Comparison of ENCODE assay signal across 2 cellular contexts in the genomic region with DNA sequence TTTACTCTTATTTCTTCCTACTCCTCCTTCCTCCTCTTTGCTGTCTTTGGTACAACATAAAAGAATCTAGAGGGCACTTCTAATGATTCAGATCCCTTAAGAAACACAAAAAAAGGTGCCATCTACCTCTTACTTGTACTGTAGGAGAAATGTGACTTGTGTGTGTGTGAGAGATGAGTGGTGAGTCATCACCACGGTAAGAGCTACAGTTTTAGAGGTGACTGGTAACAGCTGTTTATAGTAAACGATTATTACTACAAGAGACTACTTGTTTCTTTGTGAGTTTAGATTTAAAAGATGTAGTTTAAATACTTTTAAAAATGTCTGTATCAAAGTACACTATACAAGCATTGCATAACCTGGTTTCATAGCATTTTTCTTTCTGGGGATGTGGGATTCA.
TF ChIP-seq lines count a peak whose summit lies in the region.

No MANE protein-coding gene starts in this region.

TF ChIP-seq in IMR-90, 13 proteins besides CTCF, POLR2A, EP300 and RAD21:
- TF ChIP-seq MAFK (IDR thresholded peaks at IDR 0.05; ENCODE audit: low read depth, low read length) (no peak), BHLHE40 (IDR thresholded peaks at IDR 0.05; ENCODE audit: low read depth, low read length) (peak; percentile 55; the same call in 1 of the 2 replicates), CEBPB (IDR thresholded peaks at IDR 0.05; ENCODE audit: low read depth, low read length) (peak; percentile 22; the same call in 1 of the 2 replicates), NFE2L2 (IDR thresholded peaks at IDR 0.05; ENCODE audit: low read depth, low read length) (no peak), FOS (IDR thresholded peaks at IDR 0.05; ENCODE audit: low read depth, low read length) (peak; percentile 95)

TF ChIP-seq in endothelial cell of umbilical vein, 7 proteins besides CTCF, POLR2A, EP300 and RAD21:
- TF ChIP-seq MYC (IDR thresholded peaks at IDR 0.05; ENCODE audit: low read depth, low read length) = no peak
- TF ChIP-seq JUN (IDR thresholded peaks at IDR 0.05; ENCODE audit: borderline replicate concordance, insufficient read depth, insufficient read length, low read depth) = peak; percentile 44
- peak; percentile 26 for TF ChIP-seq FOS (IDR thresholded peaks at IDR 0.05; ENCODE audit: borderline replicate concordance, insufficient read depth, low read length)
- TF ChIP-seq EZH2 (IDR thresholded peaks at IDR 0.05; ENCODE audit: borderline replicate concordance, low read depth, low read length, severe bottlenecking) = no peak
- TF ChIP-seq GATA2 (IDR thresholded peaks at IDR 0.05; ENCODE audit: insufficient read depth, insufficient read length, low read depth, low read length) = no peak
